Comparison of ENCODE assay signal across 1 cellular context in genomic region chr9:128136816-128137793, GRCh38.
TF ChIP-seq lines count a peak whose summit lies in the region.

No MANE protein-coding gene starts in this region.

TF ChIP-seq in K562, 482 proteins besides CTCF, POLR2A, EP300 and RAD21 (continued from another document and continues in another):
- TF ChIP-seq TFAP4 (CRISPR knock-in tag; IDR thresholded peaks at IDR 0.05; ENCODE audit: borderline replicate concordance) (no peak), ZSCAN29 (IDR thresholded peaks at IDR 0.05) (no peak), NEUROD1 (IDR thresholded peaks at IDR 0.05; ENCODE audit: borderline replicate concordance, low read depth, low read length, partially characterized antibody) (no peak), ZNF124 (CRISPR knock-in tag; IDR thresholded peaks at IDR 0.05) (no peak), ZBTB5 (IDR thresholded peaks at IDR 0.05) (no peak), HBP1 (CRISPR knock-in tag; IDR thresholded peaks at IDR 0.05) (no peak), NCOA1 (IDR thresholded peaks at IDR 0.05; ENCODE audit: low read depth) (no peak), RB1 (IDR thresholded peaks at IDR 0.05; ENCODE audit: low read depth) (no peak), ZFP1 (CRISPR knock-in tag; IDR thresholded peaks at IDR 0.05) (no peak), CREBBP (IDR thresholded peaks at IDR 0.05; ENCODE audit: low read depth, low read length) (no peak), UBTF (IDR thresholded peaks at IDR 0.05; ENCODE audit: borderline replicate concordance in 1 of 2, low read depth in 2 of 2, low read length in 2 of 2) (no peak), MAFG (tag; conservative IDR thresholded peaks at IDR 0.05) (peak; percentile 36; the same call in 1 of the 2 replicates), NFE2 (IDR thresholded peaks at IDR 0.05; ENCODE audit: low read depth) (peak; percentile 72), TEAD1 (CRISPR knock-in tag; IDR thresholded peaks at IDR 0.05) (no peak), NUFIP1 (IDR thresholded peaks at IDR 0.05; ENCODE audit: partially characterized antibody) (no peak), RCOR1 (IDR thresholded peaks at IDR 0.05; ENCODE audit: borderline replicate concordance in 1 of 2, low read depth in 2 of 2, low read length in 2 of 2) (peak in 1 of 2 experiments; percentile 43; a peak in 1 of 4 replicates), GATAD2B (IDR thresholded peaks at IDR 0.05; ENCODE audit: borderline replicate concordance) (no peak), ZNF174 (CRISPR knock-in tag; IDR thresholded peaks at IDR 0.05) (no peak), XRCC4 (IDR thresholded peaks at IDR 0.05; ENCODE audit: extremely low read depth, insufficient read depth, insufficient read length) (no peak), ZNF217 (CRISPR knock-in tag; IDR thresholded peaks at IDR 0.05) (no peak), E2F3 (CRISPR knock-in tag; IDR thresholded peaks at IDR 0.05) (no peak), NCOA4 (IDR thresholded peaks at IDR 0.05; ENCODE audit: partially characterized antibody) (no peak), ZNF445 (CRISPR knock-in tag; IDR thresholded peaks at IDR 0.05; ENCODE audit: low read depth) (no peak), PHF8 (IDR thresholded peaks at IDR 0.05; ENCODE audit: borderline replicate concordance, low read length) (no peak), CBX2 (IDR thresholded peaks at IDR 0.05; ENCODE audit: insufficient read depth, low read length, poor library complexity, severe bottlenecking) (no peak), SRSF1 (IDR thresholded peaks at IDR 0.05; ENCODE audit: low read depth, low read length) (no peak), MIER1 (IDR thresholded peaks at IDR 0.05; ENCODE audit: low read depth) (no peak), ARID1B (IDR thresholded peaks at IDR 0.05) (peak; percentile 21; the same call in 1 of the 2 replicates), RBM14 (IDR thresholded peaks at IDR 0.05; ENCODE audit: borderline replicate concordance, insufficient read depth, low read depth, low read length) (no peak), FOXJ3 (CRISPR knock-in tag; IDR thresholded peaks at IDR 0.05) (no peak), ZNF699 (CRISPR knock-in tag; IDR thresholded peaks at IDR 0.05; ENCODE audit: insufficient replicate concordance) (no peak), SMARCA4 (IDR thresholded peaks at IDR 0.05) (peak; percentile 12; the same call in 1 of the 2 replicates), MCM2 (IDR thresholded peaks at IDR 0.05; ENCODE audit: low read depth) (no peak), POLR2G (IDR thresholded peaks at IDR 0.05; ENCODE audit: low read depth, low read length) (no peak), SIN3B (IDR thresholded peaks at IDR 0.05; ENCODE audit: low read depth) (no peak), SOX6 (IDR thresholded peaks at IDR 0.05) (0 out of 2 replicates have a peak, but pooled peaks have one; percentile 16), ELF4 (CRISPR knock-in tag; IDR thresholded peaks at IDR 0.05) (no peak), SNRNP70 (optimal IDR thresholded peaks at IDR 0.05; ENCODE audit: low read depth, low read length) (no peak), NR0B1 (IDR thresholded peaks at IDR 0.05; ENCODE audit: partially characterized antibody) (no peak)
- TF ChIP-seq, protein P1, sequence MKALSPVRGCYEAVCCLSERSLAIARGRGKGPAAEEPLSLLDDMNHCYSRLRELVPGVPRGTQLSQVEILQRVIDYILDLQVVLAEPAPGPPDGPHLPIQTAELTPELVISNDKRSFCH (CRISPR knock-in tag; IDR thresholded peaks at IDR 0.05): no peak
- TF ChIP-seq, protein P1 (tag; IDR thresholded peaks at IDR 0.05): no peak
- TF ChIP-seq, protein P2, sequence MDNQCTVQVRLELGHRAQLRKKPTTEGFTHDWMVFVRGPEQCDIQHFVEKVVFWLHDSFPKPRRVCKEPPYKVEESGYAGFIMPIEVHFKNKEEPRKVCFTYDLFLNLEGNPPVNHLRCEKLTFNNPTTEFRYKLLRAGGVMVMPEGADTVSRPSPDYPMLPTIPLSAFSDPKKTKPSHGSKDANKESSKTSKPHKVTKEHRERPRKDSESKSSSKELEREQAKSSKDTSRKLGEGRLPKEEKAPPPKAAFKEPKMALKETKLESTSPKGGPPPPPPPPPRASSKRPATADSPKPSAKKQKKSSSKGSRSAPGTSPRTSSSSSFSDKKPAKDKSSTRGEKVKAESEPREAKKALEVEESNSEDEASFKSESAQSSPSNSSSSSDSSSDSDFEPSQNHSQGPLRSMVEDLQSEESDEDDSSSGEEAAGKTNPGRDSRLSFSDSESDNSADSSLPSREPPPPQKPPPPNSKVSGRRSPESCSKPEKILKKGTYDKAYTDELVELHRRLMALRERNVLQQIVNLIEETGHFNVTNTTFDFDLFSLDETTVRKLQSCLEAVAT (IDR thresholded peaks at IDR 0.05): peak in 1 of 2 experiments; percentile 57; a peak in 1 of 4 replicates
- TF ChIP-seq, protein P3, sequence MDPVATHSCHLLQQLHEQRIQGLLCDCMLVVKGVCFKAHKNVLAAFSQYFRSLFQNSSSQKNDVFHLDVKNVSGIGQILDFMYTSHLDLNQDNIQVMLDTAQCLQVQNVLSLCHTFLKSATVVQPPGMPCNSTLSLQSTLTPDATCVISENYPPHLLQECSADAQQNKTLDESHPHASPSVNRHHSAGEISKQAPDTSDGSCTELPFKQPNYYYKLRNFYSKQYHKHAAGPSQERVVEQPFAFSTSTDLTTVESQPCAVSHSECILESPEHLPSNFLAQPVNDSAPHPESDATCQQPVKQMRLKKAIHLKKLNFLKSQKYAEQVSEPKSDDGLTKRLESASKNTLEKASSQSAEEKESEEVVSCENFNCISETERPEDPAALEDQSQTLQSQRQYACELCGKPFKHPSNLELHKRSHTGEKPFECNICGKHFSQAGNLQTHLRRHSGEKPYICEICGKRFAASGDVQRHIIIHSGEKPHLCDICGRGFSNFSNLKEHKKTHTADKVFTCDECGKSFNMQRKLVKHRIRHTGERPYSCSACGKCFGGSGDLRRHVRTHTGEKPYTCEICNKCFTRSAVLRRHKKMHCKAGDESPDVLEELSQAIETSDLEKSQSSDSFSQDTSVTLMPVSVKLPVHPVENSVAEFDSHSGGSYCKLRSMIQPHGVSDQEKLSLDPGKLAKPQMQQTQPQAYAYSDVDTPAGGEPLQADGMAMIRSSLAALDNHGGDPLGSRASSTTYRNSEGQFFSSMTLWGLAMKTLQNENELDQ (CRISPR knock-in tag; IDR thresholded peaks at IDR 0.05; ENCODE audit: borderline replicate concordance): no peak
- TF ChIP-seq, protein P4, sequence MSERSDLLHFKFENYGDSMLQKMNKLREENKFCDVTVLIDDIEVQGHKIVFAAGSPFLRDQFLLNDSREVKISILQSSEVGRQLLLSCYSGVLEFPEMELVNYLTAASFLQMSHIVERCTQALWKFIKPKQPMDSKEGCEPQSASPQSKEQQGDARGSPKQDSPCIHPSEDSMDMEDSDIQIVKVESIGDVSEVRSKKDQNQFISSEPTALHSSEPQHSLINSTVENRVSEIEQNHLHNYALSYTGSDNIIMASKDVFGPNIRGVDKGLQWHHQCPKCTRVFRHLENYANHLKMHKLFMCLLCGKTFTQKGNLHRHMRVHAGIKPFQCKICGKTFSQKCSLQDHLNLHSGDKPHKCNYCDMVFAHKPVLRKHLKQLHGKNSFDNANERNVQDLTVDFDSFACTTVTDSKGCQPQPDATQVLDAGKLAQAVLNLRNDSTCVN (CRISPR knock-in tag; IDR thresholded peaks at IDR 0.05): no peak
- TF ChIP-seq, protein P5, sequence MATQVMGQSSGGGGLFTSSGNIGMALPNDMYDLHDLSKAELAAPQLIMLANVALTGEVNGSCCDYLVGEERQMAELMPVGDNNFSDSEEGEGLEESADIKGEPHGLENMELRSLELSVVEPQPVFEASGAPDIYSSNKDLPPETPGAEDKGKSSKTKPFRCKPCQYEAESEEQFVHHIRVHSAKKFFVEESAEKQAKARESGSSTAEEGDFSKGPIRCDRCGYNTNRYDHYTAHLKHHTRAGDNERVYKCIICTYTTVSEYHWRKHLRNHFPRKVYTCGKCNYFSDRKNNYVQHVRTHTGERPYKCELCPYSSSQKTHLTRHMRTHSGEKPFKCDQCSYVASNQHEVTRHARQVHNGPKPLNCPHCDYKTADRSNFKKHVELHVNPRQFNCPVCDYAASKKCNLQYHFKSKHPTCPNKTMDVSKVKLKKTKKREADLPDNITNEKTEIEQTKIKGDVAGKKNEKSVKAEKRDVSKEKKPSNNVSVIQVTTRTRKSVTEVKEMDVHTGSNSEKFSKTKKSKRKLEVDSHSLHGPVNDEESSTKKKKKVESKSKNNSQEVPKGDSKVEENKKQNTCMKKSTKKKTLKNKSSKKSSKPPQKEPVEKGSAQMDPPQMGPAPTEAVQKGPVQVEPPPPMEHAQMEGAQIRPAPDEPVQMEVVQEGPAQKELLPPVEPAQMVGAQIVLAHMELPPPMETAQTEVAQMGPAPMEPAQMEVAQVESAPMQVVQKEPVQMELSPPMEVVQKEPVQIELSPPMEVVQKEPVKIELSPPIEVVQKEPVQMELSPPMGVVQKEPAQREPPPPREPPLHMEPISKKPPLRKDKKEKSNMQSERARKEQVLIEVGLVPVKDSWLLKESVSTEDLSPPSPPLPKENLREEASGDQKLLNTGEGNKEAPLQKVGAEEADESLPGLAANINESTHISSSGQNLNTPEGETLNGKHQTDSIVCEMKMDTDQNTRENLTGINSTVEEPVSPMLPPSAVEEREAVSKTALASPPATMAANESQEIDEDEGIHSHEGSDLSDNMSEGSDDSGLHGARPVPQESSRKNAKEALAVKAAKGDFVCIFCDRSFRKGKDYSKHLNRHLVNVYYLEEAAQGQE (CRISPR knock-in tag; IDR thresholded peaks at IDR 0.05; ENCODE audit: low read depth): no peak
- TF ChIP-seq, protein P6, sequence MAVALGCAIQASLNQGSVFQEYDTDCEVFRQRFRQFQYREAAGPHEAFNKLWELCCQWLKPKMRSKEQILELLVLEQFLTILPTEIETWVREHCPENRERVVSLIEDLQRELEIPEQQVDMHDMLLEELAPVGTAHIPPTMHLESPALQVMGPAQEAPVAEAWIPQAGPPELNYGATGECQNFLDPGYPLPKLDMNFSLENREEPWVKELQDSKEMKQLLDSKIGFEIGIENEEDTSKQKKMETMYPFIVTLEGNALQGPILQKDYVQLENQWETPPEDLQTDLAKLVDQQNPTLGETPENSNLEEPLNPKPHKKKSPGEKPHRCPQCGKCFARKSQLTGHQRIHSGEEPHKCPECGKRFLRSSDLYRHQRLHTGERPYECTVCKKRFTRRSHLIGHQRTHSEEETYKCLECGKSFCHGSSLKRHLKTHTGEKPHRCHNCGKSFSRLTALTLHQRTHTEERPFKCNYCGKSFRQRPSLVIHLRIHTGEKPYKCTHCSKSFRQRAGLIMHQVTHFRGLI (CRISPR knock-in tag; IDR thresholded peaks at IDR 0.05): no peak
